1 cellular context compared by ENCODE assay signal in the genomic region with DNA sequence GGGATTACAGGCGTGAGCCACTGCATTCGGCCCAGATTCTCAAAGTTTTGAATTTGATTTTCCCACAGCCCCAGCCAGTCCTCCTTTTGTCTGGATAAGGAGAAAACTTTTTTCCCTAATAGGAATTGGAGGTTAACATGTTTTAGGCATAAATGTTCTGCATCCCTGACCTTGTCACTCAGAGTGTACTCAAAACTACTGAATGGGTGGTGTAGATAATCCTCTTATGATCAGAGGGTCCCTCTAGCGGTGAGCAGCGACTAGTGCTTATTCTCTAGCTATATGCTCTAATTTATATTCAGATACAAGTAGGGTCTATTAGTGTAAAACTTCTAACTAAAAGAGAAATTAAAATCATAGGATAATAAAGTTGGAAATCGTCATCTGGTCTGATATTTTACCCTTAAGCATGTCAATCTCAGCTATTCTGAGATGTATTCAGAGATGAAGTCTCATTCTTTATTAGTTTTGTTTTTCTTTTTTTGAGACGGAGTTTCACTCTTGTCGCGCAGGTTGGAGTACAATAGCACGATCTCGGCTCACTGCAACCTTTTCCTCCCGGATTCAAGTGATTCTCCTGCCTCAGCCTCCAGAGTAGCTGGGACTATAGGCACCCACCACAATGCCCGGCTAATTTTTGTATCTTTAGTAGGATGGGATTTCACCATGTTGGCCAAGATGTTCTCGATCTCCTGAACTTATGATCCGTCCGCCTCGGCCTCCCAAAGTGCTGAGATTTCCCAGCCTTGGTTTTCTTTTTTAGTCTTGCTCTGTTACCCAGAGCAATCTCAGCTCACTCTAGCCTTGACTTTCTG.
TF ChIP-seq lines count a peak whose summit lies in the region.

No MANE protein-coding gene starts in this region.

TF ChIP-seq in H1, 55 proteins besides CTCF, POLR2A, EP300 and RAD21:
- TF ChIP-seq, protein P1, sequence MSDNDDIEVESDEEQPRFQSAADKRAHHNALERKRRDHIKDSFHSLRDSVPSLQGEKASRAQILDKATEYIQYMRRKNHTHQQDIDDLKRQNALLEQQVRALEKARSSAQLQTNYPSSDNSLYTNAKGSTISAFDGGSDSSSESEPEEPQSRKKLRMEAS (IDR thresholded peaks at IDR 0.05), result no peak
- no peak for TF ChIP-seq JUN (IDR thresholded peaks at IDR 0.05; ENCODE audit: low read depth, low read length)
- TF ChIP-seq SP4 (IDR thresholded peaks at IDR 0.05; ENCODE audit: low read length), result no peak
- TF ChIP-seq HDAC2 (IDR thresholded peaks at IDR 0.05; ENCODE audit: borderline replicate concordance in 1 of 2, low read depth in 2 of 2, low read length in 2 of 2), result no peak
- TF ChIP-seq FOSL1 (IDR thresholded peaks at IDR 0.05; ENCODE audit: insufficient read depth, low read depth, low read length), result no peak
- no peak for TF ChIP-seq CHD2 (IDR thresholded peaks at IDR 0.05; ENCODE audit: low read length)
- TF ChIP-seq MAFK (IDR thresholded peaks at IDR 0.05; ENCODE audit: low read depth, low read length), result no peak
- TF ChIP-seq PHF8 (conservative IDR thresholded peaks at IDR 0.05; ENCODE audit: low read depth, low read length), result no peak
- TF ChIP-seq TBP (IDR thresholded peaks at IDR 0.05; ENCODE audit: low read depth, low read length), result no peak
- TF ChIP-seq, protein P2, sequence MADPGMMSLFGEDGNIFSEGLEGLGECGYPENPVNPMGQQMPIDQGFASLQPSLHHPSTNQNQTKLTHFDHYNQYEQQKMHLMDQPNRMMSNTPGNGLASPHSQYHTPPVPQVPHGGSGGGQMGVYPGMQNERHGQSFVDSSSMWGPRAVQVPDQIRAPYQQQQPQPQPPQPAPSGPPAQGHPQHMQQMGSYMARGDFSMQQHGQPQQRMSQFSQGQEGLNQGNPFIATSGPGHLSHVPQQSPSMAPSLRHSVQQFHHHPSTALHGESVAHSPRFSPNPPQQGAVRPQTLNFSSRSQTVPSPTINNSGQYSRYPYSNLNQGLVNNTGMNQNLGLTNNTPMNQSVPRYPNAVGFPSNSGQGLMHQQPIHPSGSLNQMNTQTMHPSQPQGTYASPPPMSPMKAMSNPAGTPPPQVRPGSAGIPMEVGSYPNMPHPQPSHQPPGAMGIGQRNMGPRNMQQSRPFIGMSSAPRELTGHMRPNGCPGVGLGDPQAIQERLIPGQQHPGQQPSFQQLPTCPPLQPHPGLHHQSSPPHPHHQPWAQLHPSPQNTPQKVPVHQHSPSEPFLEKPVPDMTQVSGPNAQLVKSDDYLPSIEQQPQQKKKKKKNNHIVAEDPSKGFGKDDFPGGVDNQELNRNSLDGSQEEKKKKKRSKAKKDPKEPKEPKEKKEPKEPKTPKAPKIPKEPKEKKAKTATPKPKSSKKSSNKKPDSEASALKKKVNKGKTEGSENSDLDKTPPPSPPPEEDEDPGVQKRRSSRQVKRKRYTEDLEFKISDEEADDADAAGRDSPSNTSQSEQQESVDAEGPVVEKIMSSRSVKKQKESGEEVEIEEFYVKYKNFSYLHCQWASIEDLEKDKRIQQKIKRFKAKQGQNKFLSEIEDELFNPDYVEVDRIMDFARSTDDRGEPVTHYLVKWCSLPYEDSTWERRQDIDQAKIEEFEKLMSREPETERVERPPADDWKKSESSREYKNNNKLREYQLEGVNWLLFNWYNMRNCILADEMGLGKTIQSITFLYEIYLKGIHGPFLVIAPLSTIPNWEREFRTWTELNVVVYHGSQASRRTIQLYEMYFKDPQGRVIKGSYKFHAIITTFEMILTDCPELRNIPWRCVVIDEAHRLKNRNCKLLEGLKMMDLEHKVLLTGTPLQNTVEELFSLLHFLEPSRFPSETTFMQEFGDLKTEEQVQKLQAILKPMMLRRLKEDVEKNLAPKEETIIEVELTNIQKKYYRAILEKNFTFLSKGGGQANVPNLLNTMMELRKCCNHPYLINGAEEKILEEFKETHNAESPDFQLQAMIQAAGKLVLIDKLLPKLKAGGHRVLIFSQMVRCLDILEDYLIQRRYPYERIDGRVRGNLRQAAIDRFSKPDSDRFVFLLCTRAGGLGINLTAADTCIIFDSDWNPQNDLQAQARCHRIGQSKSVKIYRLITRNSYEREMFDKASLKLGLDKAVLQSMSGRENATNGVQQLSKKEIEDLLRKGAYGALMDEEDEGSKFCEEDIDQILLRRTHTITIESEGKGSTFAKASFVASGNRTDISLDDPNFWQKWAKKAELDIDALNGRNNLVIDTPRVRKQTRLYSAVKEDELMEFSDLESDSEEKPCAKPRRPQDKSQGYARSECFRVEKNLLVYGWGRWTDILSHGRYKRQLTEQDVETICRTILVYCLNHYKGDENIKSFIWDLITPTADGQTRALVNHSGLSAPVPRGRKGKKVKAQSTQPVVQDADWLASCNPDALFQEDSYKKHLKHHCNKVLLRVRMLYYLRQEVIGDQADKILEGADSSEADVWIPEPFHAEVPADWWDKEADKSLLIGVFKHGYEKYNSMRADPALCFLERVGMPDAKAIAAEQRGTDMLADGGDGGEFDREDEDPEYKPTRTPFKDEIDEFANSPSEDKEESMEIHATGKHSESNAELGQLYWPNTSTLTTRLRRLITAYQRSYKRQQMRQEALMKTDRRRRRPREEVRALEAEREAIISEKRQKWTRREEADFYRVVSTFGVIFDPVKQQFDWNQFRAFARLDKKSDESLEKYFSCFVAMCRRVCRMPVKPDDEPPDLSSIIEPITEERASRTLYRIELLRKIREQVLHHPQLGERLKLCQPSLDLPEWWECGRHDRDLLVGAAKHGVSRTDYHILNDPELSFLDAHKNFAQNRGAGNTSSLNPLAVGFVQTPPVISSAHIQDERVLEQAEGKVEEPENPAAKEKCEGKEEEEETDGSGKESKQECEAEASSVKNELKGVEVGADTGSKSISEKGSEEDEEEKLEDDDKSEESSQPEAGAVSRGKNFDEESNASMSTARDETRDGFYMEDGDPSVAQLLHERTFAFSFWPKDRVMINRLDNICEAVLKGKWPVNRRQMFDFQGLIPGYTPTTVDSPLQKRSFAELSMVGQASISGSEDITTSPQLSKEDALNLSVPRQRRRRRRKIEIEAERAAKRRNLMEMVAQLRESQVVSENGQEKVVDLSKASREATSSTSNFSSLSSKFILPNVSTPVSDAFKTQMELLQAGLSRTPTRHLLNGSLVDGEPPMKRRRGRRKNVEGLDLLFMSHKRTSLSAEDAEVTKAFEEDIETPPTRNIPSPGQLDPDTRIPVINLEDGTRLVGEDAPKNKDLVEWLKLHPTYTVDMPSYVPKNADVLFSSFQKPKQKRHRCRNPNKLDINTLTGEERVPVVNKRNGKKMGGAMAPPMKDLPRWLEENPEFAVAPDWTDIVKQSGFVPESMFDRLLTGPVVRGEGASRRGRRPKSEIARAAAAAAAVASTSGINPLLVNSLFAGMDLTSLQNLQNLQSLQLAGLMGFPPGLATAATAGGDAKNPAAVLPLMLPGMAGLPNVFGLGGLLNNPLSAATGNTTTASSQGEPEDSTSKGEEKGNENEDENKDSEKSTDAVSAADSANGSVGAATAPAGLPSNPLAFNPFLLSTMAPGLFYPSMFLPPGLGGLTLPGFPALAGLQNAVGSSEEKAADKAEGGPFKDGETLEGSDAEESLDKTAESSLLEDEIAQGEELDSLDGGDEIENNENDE (IDR thresholded peaks at IDR 0.05; ENCODE audit: insufficient replicate concordance, low read length), result no peak
- no peak for TF ChIP-seq EZH2 (IDR thresholded peaks at IDR 0.05; ENCODE audit: low read depth, low read length, severe bottlenecking)
- TF ChIP-seq, protein P3, sequence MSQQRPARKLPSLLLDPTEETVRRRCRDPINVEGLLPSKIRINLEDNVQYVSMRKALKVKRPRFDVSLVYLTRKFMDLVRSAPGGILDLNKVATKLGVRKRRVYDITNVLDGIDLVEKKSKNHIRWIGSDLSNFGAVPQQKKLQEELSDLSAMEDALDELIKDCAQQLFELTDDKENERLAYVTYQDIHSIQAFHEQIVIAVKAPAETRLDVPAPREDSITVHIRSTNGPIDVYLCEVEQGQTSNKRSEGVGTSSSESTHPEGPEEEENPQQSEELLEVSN (IDR thresholded peaks at IDR 0.05), result no peak
- TF ChIP-seq SAP30 (IDR thresholded peaks at IDR 0.05; ENCODE audit: insufficient read depth, insufficient replicate concordance, low read length), result no peak
- TF ChIP-seq SUZ12 (IDR thresholded peaks at IDR 0.05; ENCODE audit: low read length), result no peak
- TF ChIP-seq RNF2 (IDR thresholded peaks at IDR 0.05; ENCODE audit: borderline replicate concordance, low read depth, low read length, missing control alignments, poor library complexity, severe bottlenecking), result no peak
- no peak for TF ChIP-seq POLR2AphosphoS5 (IDR thresholded peaks at IDR 0.05; ENCODE audit: low read depth, low read length)
